9 cellular contexts compared by ENCODE assay signal in genomic region chr19:10390652-10391286, GRCh38. TPM values are rescaled to one million over a fixed set of nuclear protein-coding genes. Genes with fewer than 3 reads are reported as not detected.
DNase-seq lines count a peak whose midpoint lies in the region; ATAC-seq, FAIRE-seq and TF ChIP-seq lines count a peak whose summit lies in the region.
"Had no signal": no experiment of that assay in that cellular context is flagged by ENCODE, and none has a peak within 500 bp of the region (broad histone marks: within the 10 kb centered on the region; RNA-seq: fewer than 3 reads in every experiment).

No MANE protein-coding gene starts in this region.

- H2AFZ ChIP-seq in IMR-90 (replicated peaks; ENCODE audit: low read length, poor library complexity) (no peak overlapping the region), trophoblast cell (ENCODE audit: insufficient read depth, low read length, poor library complexity) (no peak overlapping the region)

- TF ChIP-seq POLR2A in IMR-90 (IDR thresholded peaks at IDR 0.05; ENCODE audit: low read depth, low read length): no peak

- H3K36me3 ChIP-seq in IMR-90 (ENCODE audit: control insufficient read depth, insufficient read depth, low read length) (peaks cover 35% of the 10 kb centered on the region), trophoblast cell (ENCODE audit: control insufficient read depth in 1 of 2, insufficient read depth in 2 of 2, low read length in 2 of 2) (peaks cover 42 to 53% of the 10 kb centered on the region in 2 experiments)

- no TSS peak for BruUV-seq in IMR-90 (replicated peaks; lab: Mats Ljungman, UMichigan)

- peak; percentile 71 for ATAC-seq in IMR-90 (ENCODE audit: low read depth)
- peak; percentile 35 for ATAC-seq in foreskin keratinocyte
- no peak for ATAC-seq in HG03196 (IDR thresholded peaks at IDR 0.05; ENCODE audit: unreplicated experiment)
- ATAC-seq in HG02571 (IDR thresholded peaks at IDR 0.05; ENCODE audit: unreplicated experiment): no peak

- no peaks in the 10 kb centered on the region for H3K9me1 ChIP-seq in IMR-90 (ENCODE audit: insufficient read depth, low read length)

- H3K79me2 ChIP-seq in trophoblast cell (ENCODE audit: control insufficient read depth, insufficient read depth, low read length, poor library complexity): no peaks in the 10 kb centered on the region

- no peak overlapping the region for H4K12ac ChIP-seq in trophoblast cell (ENCODE audit: low read depth, low read length)

- peaks cover 18% of the 10 kb centered on the region for H4K20me1 ChIP-seq in IMR-90 (ENCODE audit: insufficient read depth, low read length)

- no peaks in the 10 kb centered on the region for H3K27me3 ChIP-seq in IMR-90 (ENCODE audit: control insufficient read depth, insufficient read depth, low read length)
- H3K27me3 ChIP-seq in foreskin keratinocyte: no peaks in the 10 kb centered on the region
- no peaks in the 10 kb centered on the region for H3K27me3 ChIP-seq in trophoblast cell (ENCODE audit: insufficient read depth, low read length)

- H2AK9ac ChIP-seq in IMR-90 (replicated peaks; ENCODE audit: low read depth, low read length, poor library complexity): peak overlapping the region; percentile 63

- 17% methylated on average over 3 of the region's 9 CpGs; no CpG with 5 or more reads in 1 of the 2 experiments for WGBS in IMR-90 (ENCODE audit: extremely low coverage in 2 of 2, insufficient read length in 1 of 2), 2 experiments
- WGBS in trophoblast cell (ENCODE audit: extremely low coverage, insufficient coverage, insufficient read length): no CpG with 5 or more reads among the region's 9 CpGs

- H3K27ac ChIP-seq in IMR-90 (ENCODE audit: insufficient read depth, low read length) (no peak overlapping the region), foreskin keratinocyte (no peak overlapping the region), trophoblast cell (ENCODE audit: low read depth, low read length) (no peak overlapping the region)

- no peak overlapping the region for H2AK5ac ChIP-seq in IMR-90 (ENCODE audit: low read depth, low read length)
- H2AK5ac ChIP-seq in trophoblast cell (ENCODE audit: low read length): no peak overlapping the region

- dilution Hi-C loops in IMR-90 (cut with HindIII; ENCODE audit: low sequenced_read_pairs, unreplicated experiment): no loop called here

- TF ChIP-seq RAD21 in IMR-90 (IDR thresholded peaks at IDR 0.05; ENCODE audit: low read length): peak; percentile 61

- no peak overlapping the region for H2BK20ac ChIP-seq in IMR-90 (ENCODE audit: low read depth, low read length)

- no peak overlapping the region for H3K18ac ChIP-seq in IMR-90 (ENCODE audit: low read depth, low read length)
- H3K18ac ChIP-seq in trophoblast cell (ENCODE audit: low read length): no peak overlapping the region

- FAIRE-seq in D721Med (lab: Jason Lieb, UNC): no peak
- FAIRE-seq in RCC 7860 (lab: Jason Lieb, UNC): no peak
- FAIRE-seq: TTC549 had no signal

- no peak overlapping the region for H4K5ac ChIP-seq in IMR-90 (ENCODE audit: low read depth, low read length)

- TF ChIP-seq CTCF in D721Med (IDR thresholded peaks at IDR 0.05; ENCODE audit: insufficient read depth, missing control alignments) (peak; percentile 83), IMR-90 (conservative IDR thresholded peaks at IDR 0.05; ENCODE audit: low read depth, low read length) (peak; percentile 79), foreskin keratinocyte (conservative IDR thresholded peaks at IDR 0.05) (peak; percentile 82)

- no peak overlapping the region for H2BK15ac ChIP-seq in IMR-90 (ENCODE audit: low read depth, low read length)

- H3K14ac ChIP-seq in IMR-90 (replicated peaks; ENCODE audit: low read depth, low read length) (no peak overlapping the region), trophoblast cell (ENCODE audit: low read length) (no peak overlapping the region)

- in situ Hi-C loops in IMR-90 (cut with MboI; ENCODE audit: low sequenced_read_pairs): no loop called here

- no peaks in the 10 kb centered on the region for H3K9me3 ChIP-seq in IMR-90 (ENCODE audit: control insufficient read depth, insufficient read depth, low read length)
- H3K9me3 ChIP-seq in trophoblast cell (ENCODE audit: insufficient read depth, low read depth, low read length): peaks cover 3% of the 10 kb centered on the region

- H3K4me2 ChIP-seq in IMR-90 (ENCODE audit: low read depth, low read length): no peak overlapping the region
- H3K4me2 ChIP-seq in trophoblast cell (ENCODE audit: low read length): no peak overlapping the region

- H2BK120ac ChIP-seq in IMR-90 (ENCODE audit: low read depth, low read length) (no peak overlapping the region), trophoblast cell (ENCODE audit: insufficient read depth, low read length, poor library complexity) (no peak overlapping the region)

- H2BK12ac ChIP-seq in trophoblast cell (ENCODE audit: low read length): no peak overlapping the region

- H3K4ac ChIP-seq in IMR-90 (ENCODE audit: low read depth, low read length): no peak overlapping the region
- no peak overlapping the region for H3K4ac ChIP-seq in trophoblast cell (ENCODE audit: low read depth, low read length)

- CTCF ChIA-PET in IMR-90 (lab: Yijun Ruan, JAX): interaction anchor here (0.6 to 1.0 kb wide), 7 partner anchors 10 to 132 kb away, joined by 3 to 6 read pairs (median 4); partner anchors contain the start of gene TYK2

- H3K4me3 ChIP-seq in IMR-90 (ENCODE audit: insufficient read depth, low read depth, low read length) (no peak overlapping the region), trophoblast cell (ENCODE audit: low read depth, low read length) (no peak overlapping the region)

- H2BK5ac ChIP-seq in IMR-90 (ENCODE audit: low read depth, low read length, poor library complexity, severe bottlenecking) (no peak overlapping the region), trophoblast cell (ENCODE audit: low read depth, low read length, poor library complexity) (no peak overlapping the region)

- POLR2A ChIA-PET in IMR-90 (lab: Charles Lee; ENCODE audit: unreplicated experiment): no interaction called here

- H3K9ac ChIP-seq in IMR-90 (ENCODE audit: low read depth, low read length) (no peak overlapping the region), trophoblast cell (ENCODE audit: low read length) (no peak overlapping the region)

- intact Hi-C loops in IMR-90 (cut with micrococcal nuclease): no loop called here

- H4K91ac ChIP-seq in IMR-90 (ENCODE audit: insufficient read depth, low read depth, low read length) (no peak overlapping the region), trophoblast cell (ENCODE audit: low read depth, low read length) (no peak overlapping the region)

- H4K8ac ChIP-seq in IMR-90 (ENCODE audit: low read depth in 2 of 2, low read length in 2 of 2) (no peak overlapping the region), trophoblast cell (ENCODE audit: low read depth, low read length) (no peak overlapping the region)

- DNase-seq in D721Med (ENCODE audit: insufficient read length, low spot score) (no peak), IMR-90 (peak; percentile 71), RCC 7860 (ENCODE audit: low spot score) (peak; percentile 49), foreskin keratinocyte (peak; percentile 13 to 42), trophoblast cell (peak; percentile 77 to 87)
- peak; percentile 52 for DNase-seq in activated T-helper 9 cell treated with anti-CD3 and anti-CD28 coated beads, Interleukin-2, amount 50 U/mL, for 16 hours (ENCODE audit: low read depth)

- H3K56ac ChIP-seq in IMR-90 (ENCODE audit: extremely low read depth, insufficient read depth, low read length): no peak overlapping the region

- H3K4me1 ChIP-seq in IMR-90 (ENCODE audit: control insufficient read depth, insufficient read depth, low read length) (no peaks in the 10 kb centered on the region), foreskin keratinocyte (no peaks in the 10 kb centered on the region), trophoblast cell (ENCODE audit: control insufficient read depth in 1 of 2, insufficient read depth in 2 of 2, low read length in 2 of 2) (no peaks in the 10 kb centered on the region)

- H3K79me1 ChIP-seq in IMR-90 (ENCODE audit: low read depth in 1 of 2, low read length in 2 of 2) (peaks cover under 1 to 3% of the 10 kb centered on the region in 2 experiments; a peak in 1 of 4 replicates), trophoblast cell (ENCODE audit: low read length) (no peaks in the 10 kb centered on the region)

- H3K23ac ChIP-seq in IMR-90 (ENCODE audit: low read depth, low read length): no peak overlapping the region
- H3K23ac ChIP-seq in trophoblast cell (ENCODE audit: low read length): no peak overlapping the region

RNA-seq across cellular contexts. Expression of gene TYK2, which starts 10.4 kb away (rescaled TPM):
- 35.6 and 40.9 TPM in 2 replicates for total RNA-seq in IMR-90 (2012; rRNA removed)
- 97.9 and 100 TPM in 2 replicates for polyA plus RNA-seq in IMR-90 (2012; rRNA removed)
- polyA plus RNA-seq in IMR-90 (2012; cell fraction: cytosol; rRNA removed): 34.4 and 52.8 TPM in 2 replicates
- polyA plus RNA-seq in IMR-90 (2012; cell fraction: nucleus; rRNA removed; ENCODE audit: low replicate concordance): 392 and 648 TPM in 2 replicates
- 94.7 and 97.5 TPM in 2 replicates for total RNA-seq in foreskin keratinocyte
- 97.5 and 102 TPM in 2 replicates for polyA plus RNA-seq in foreskin keratinocyte
- polyA plus RNA-seq in trophoblast cell (2013): 62.0 and 64.7 TPM in 2 replicates

RNA-seq across cellular contexts. Expression of gene CDC37, which starts 12.6 kb away (rescaled TPM):
- total RNA-seq in IMR-90 (2012; rRNA removed): 209 and 248 TPM in 2 replicates
- polyA plus RNA-seq in IMR-90 (2012; rRNA removed): 629 and 650 TPM in 2 replicates
- polyA plus RNA-seq in IMR-90 (2012; cell fraction: cytosol; rRNA removed): 391 and 499 TPM in 2 replicates
- polyA plus RNA-seq in IMR-90 (2012; cell fraction: nucleus; rRNA removed; ENCODE audit: low replicate concordance): 1,716 and 1,854 TPM in 2 replicates
- 231 and 249 TPM in 2 replicates for total RNA-seq in foreskin keratinocyte
- 286 and 295 TPM in 2 replicates for polyA plus RNA-seq in foreskin keratinocyte
- 163 and 166 TPM in 2 replicates for polyA plus RNA-seq in trophoblast cell (2013)

RNA-seq across cellular contexts. Expression of gene PDE4A, which starts 29.6 kb away (rescaled TPM):
- total RNA-seq in IMR-90 (2012; rRNA removed) (1.7 and 1.8 TPM in 2 replicates), foreskin keratinocyte (0.28 and 0.58 TPM in 2 replicates)
- polyA plus RNA-seq in IMR-90 (2012; rRNA removed) (5.9 and 7.0 TPM in 2 replicates), foreskin keratinocyte (0.31 and 0.47 TPM in 2 replicates)
- polyA plus RNA-seq in IMR-90 (2012; cell fraction: cytosol; rRNA removed): 4.6 and 8.3 TPM in 2 replicates
- 9.1 and 15.3 TPM in 2 replicates for polyA plus RNA-seq in IMR-90 (2012; cell fraction: nucleus; rRNA removed; ENCODE audit: low replicate concordance)
- 1.2 and 1.3 TPM in 2 replicates for polyA plus RNA-seq in trophoblast cell (2013)

RNA-seq across cellular contexts. Expression of gene ICAM3, which starts 51.3 kb away (rescaled TPM):
- total RNA-seq in IMR-90 (2012; rRNA removed) (6.6 and 7.8 TPM in 2 replicates), foreskin keratinocyte (4.4 and 6.0 TPM in 2 replicates)
- polyA plus RNA-seq in IMR-90 (2012; rRNA removed) (11.7 and 14.8 TPM in 2 replicates), foreskin keratinocyte (5.3 and 6.0 TPM in 2 replicates)
- 6.8 and 11.5 TPM in 2 replicates for polyA plus RNA-seq in IMR-90 (2012; cell fraction: cytosol; rRNA removed)
- 3.6 and 4.6 TPM in 2 replicates for polyA plus RNA-seq in IMR-90 (2012; cell fraction: nucleus; rRNA removed; ENCODE audit: low replicate concordance)
- 6.5 and 6.9 TPM in 2 replicates for polyA plus RNA-seq in trophoblast cell (2013)

RNA-seq across cellular contexts. Expression of gene RAVER1, which starts 57.4 kb away (rescaled TPM):
- 2.5 and 2.7 TPM in 2 replicates for total RNA-seq in IMR-90 (2012; rRNA removed)
- 15.1 and 18.1 TPM in 2 replicates for polyA plus RNA-seq in IMR-90 (2012; rRNA removed)
- 18.7 and 23.0 TPM in 2 replicates for polyA plus RNA-seq in IMR-90 (2012; cell fraction: cytosol; rRNA removed)
- polyA plus RNA-seq in IMR-90 (2012; cell fraction: nucleus; rRNA removed; ENCODE audit: low replicate concordance): 17.6 and 56.5 TPM in 2 replicates
- 22.0 and 23.0 TPM in 2 replicates for total RNA-seq in foreskin keratinocyte
- polyA plus RNA-seq in foreskin keratinocyte: 15.9 and 17.6 TPM in 2 replicates
- 32.5 and 33.1 TPM in 2 replicates for polyA plus RNA-seq in trophoblast cell (2013)

Comparison
In these comparisons a context has a peak if more than half of its experiments do, and no peak if none do; other contexts are left out.
1. ATAC-seq: peak in IMR-90 (single experiment) and foreskin keratinocyte (single experiment); none in HG03196 (single experiment) and HG02571 (single experiment).
2. Peak in every context shown above with its lines, with median percentiles within 50 percentile points of each other: CTCF ChIP-seq.